In genomic region chr12:34396006-34396860, GRCh38 we compare ENCODE assay signal across 15 cellular contexts.
DNase-seq lines count a peak whose midpoint lies in the region; ATAC-seq lines count a peak whose summit lies in the region.
"Had no signal": no experiment of that assay in that cellular context is flagged by ENCODE, and none has a peak within 500 bp of the region (broad histone marks: within the 10 kb centered on the region; RNA-seq: fewer than 3 reads in every experiment).

No MANE protein-coding gene starts in this region.

- H3K18ac ChIP-seq in neuronal stem cell (ENCODE audit: low read length) = no peak overlapping the region

- no peaks in the 10 kb centered on the region for H3K27me3 Mint-ChIP-seq in activated naive CD8-positive, alpha-beta T cell treated with anti-CD3 and anti-CD28 coated beads, Interleukin-2, amount 10 ng/mL, durations not matched to agents 7 days and 5 days
- no peaks in the 10 kb centered on the region for H3K27me3 Mint-ChIP-seq in activated naive CD8-positive, alpha-beta T cell treated with anti-CD3 and anti-CD28 coated beads for 36 hours

- no CpG with 5 or more reads among the region's 27 CpGs for WGBS in neuronal stem cell (ENCODE audit: extremely low coverage in 2 of 2, insufficient read length in 2 of 2, insufficient replicate concordance in 1 of 2), 2 donors
- WGBS in aorta, 2 donors = 60% methylated on average over 27 of the region's 27 CpGs

- H3K23ac ChIP-seq in neuronal stem cell (ENCODE audit: low read depth, low read length, poor library complexity) = no peak overlapping the region

- ATAC-seq in activated naive CD8-positive, alpha-beta T cell treated with anti-CD3 and anti-CD28 coated beads, Interleukin-2, amount 10 ng/mL, durations not matched to agents 7 days and 5 days (ENCODE audit: low read depth) = no peak
- no peak for ATAC-seq in aorta (ENCODE audit: low FRiP score)
- ATAC-seq: activated naive CD4-positive, alpha-beta T cell treated with anti-CD3 and anti-CD28 coated beads, Interleukin-2, amount 50 U/mL, for 72 hours had no signal

- H3K14ac ChIP-seq in neuronal stem cell (ENCODE audit: low read length) = peak overlapping the region; percentile 38

- H2BK5ac ChIP-seq in neuronal stem cell (ENCODE audit: low read length) = no peak overlapping the region

- no peaks in the 10 kb centered on the region for H3K4me1 Mint-ChIP-seq in activated naive CD8-positive, alpha-beta T cell treated with anti-CD3 and anti-CD28 coated beads, Interleukin-2, amount 10 ng/mL, durations not matched to agents 7 days and 5 days
- H3K4me1 Mint-ChIP-seq in activated naive CD8-positive, alpha-beta T cell treated with anti-CD3 and anti-CD28 coated beads for 36 hours = no peaks in the 10 kb centered on the region

- H3K4me1 ChIP-seq in neuronal stem cell (ENCODE audit: control insufficient read depth in 2 of 2, insufficient read depth in 1 of 2, low read depth in 1 of 2, low read length in 2 of 2) (no peaks in the 10 kb centered on the region), aorta (ENCODE audit: control insufficient read depth in 1 of 2, insufficient read depth in 2 of 2, low read length in 2 of 2) (no peaks in the 10 kb centered on the region)
- H3K4me1 ChIP-seq: parathyroid adenoma, testis had no signal

- no peaks in the 10 kb centered on the region for H3K27me3 ChIP-seq in neuronal stem cell (ENCODE audit: control insufficient read depth in 3 of 3, insufficient read depth in 3 of 3, low read depth in 1 of 3, low read length in 3 of 3)
- no peaks in the 10 kb centered on the region for H3K27me3 ChIP-seq in aorta (ENCODE audit: control insufficient read depth in 1 of 2, insufficient read depth in 2 of 2, low read length in 1 of 2)
- H3K27me3 ChIP-seq: testis had no signal

- no peak overlapping the region for H4K8ac ChIP-seq in neuronal stem cell (ENCODE audit: low read depth, low read length)

- H2BK120ac ChIP-seq in neuronal stem cell (ENCODE audit: low read depth, low read length) = no peak overlapping the region

- H3K36me3 ChIP-seq in neuronal stem cell (replicated peaks in 1 of 2; ENCODE audit: control insufficient read depth in 2 of 2, insufficient read depth in 2 of 2, low read length in 2 of 2) (no peaks in the 10 kb centered on the region), aorta (ENCODE audit: control insufficient read depth in 1 of 2, insufficient read depth in 2 of 2, low read length in 1 of 2) (no peaks in the 10 kb centered on the region)

- peaks cover 5% of the 10 kb centered on the region for H3K9me3 Mint-ChIP-seq in activated naive CD8-positive, alpha-beta T cell treated with anti-CD3 and anti-CD28 coated beads, Interleukin-2, amount 10 ng/mL, durations not matched to agents 7 days and 5 days
- peaks cover 1% of the 10 kb centered on the region for H3K9me3 Mint-ChIP-seq in activated naive CD8-positive, alpha-beta T cell treated with anti-CD3 and anti-CD28 coated beads for 36 hours

- H3K27ac Mint-ChIP-seq in activated naive CD8-positive, alpha-beta T cell treated with anti-CD3 and anti-CD28 coated beads, Interleukin-2, amount 10 ng/mL, durations not matched to agents 7 days and 5 days = no peak overlapping the region
- no peak overlapping the region for H3K27ac Mint-ChIP-seq in activated naive CD8-positive, alpha-beta T cell treated with anti-CD3 and anti-CD28 coated beads for 36 hours
- H3K27ac Mint-ChIP-seq: activated naive CD4-positive, alpha-beta T cell treated with anti-CD3 and anti-CD28 coated beads, Interleukin-2, amount 50 U/mL, for 72 hours had no signal

- no peak overlapping the region for H3K4me3 Mint-ChIP-seq in activated naive CD8-positive, alpha-beta T cell treated with anti-CD3 and anti-CD28 coated beads, Interleukin-2, amount 10 ng/mL, durations not matched to agents 7 days and 5 days
- no peak overlapping the region for H3K4me3 Mint-ChIP-seq in activated naive CD8-positive, alpha-beta T cell treated with anti-CD3 and anti-CD28 coated beads for 36 hours

- H2BK15ac ChIP-seq in neuronal stem cell (ENCODE audit: low read length) = no peak overlapping the region

- no peak overlapping the region for H4K91ac ChIP-seq in neuronal stem cell (ENCODE audit: low read depth, low read length, poor library complexity)

- intact Hi-C loops in aorta (cut with DNase I) = no loop called here

- no peak overlapping the region for H2AFZ ChIP-seq in neuronal stem cell (ENCODE audit: low read length)
- H2AFZ ChIP-seq: parathyroid adenoma had no signal

- H3K9me3 ChIP-seq in neuronal stem cell (replicated peaks in 1 of 2; ENCODE audit: control insufficient read depth in 2 of 2, insufficient read depth in 1 of 2, low read depth in 1 of 2, low read length in 2 of 2) (peaks cover 0 to 92% of the 10 kb centered on the region in 2 donors), aorta (ENCODE audit: control insufficient read depth, low read length) (peaks cover 3% of the 10 kb centered on the region)
- H3K9me3 ChIP-seq: testis had no signal

- H2BK12ac ChIP-seq in neuronal stem cell (ENCODE audit: low read length) = no peak overlapping the region

- H3K9ac ChIP-seq in neuronal stem cell (ENCODE audit: low read depth, low read length, poor library complexity) = no peak overlapping the region
- H3K9ac ChIP-seq: parathyroid adenoma had no signal

- no peak overlapping the region for H3K4me2 ChIP-seq in neuronal stem cell (ENCODE audit: insufficient read depth, low read length, poor library complexity, severe bottlenecking)

- H3K4ac ChIP-seq in neuronal stem cell (ENCODE audit: low read length) = no peak overlapping the region

- peaks cover 2% of the 10 kb centered on the region for H3K79me1 ChIP-seq in neuronal stem cell (ENCODE audit: low read depth, low read length)

- no peaks in the 10 kb centered on the region for H3K36me3 Mint-ChIP-seq in activated naive CD8-positive, alpha-beta T cell treated with anti-CD3 and anti-CD28 coated beads, Interleukin-2, amount 10 ng/mL, durations not matched to agents 7 days and 5 days
- H3K36me3 Mint-ChIP-seq in activated naive CD8-positive, alpha-beta T cell treated with anti-CD3 and anti-CD28 coated beads for 36 hours = no peaks in the 10 kb centered on the region

- DNase-seq in activated naive CD8-positive, alpha-beta T cell treated with anti-CD3 and anti-CD28 coated beads, Interleukin-2, amount 10 ng/mL, durations not matched to agents 7 days and 5 days = peak; percentile 8
- no peak for DNase-seq in activated naive CD8-positive, alpha-beta T cell treated with anti-CD3 and anti-CD28 coated beads for 36 hours
- peak; percentile 1 for DNase-seq in effector CD4-positive, alpha-beta T cell
- DNase-seq in neuronal stem cell (ENCODE audit: low spot score) (no peak), aorta (peak; percentile 21 to 67), NCI-H69 (lab: John Stamatoyannopoulos, UW) (no peak), NCI-H2171 (lab: John Stamatoyannopoulos, UW) (no peak), caudate nucleus (lab: John Stamatoyannopoulos, UW) (no peak)
- DNase-seq: dermis blood vessel endothelial cell, NCI-H446 treated with DMSO at 0.1 percent for 48 hours, SHP77 had no signal

- H3K27ac ChIP-seq in neuronal stem cell (replicated peaks; ENCODE audit: low read length) = no peak overlapping the region
- H3K27ac ChIP-seq in aorta (ENCODE audit: low read depth in 1 of 2, low read length in 2 of 2) = no peak overlapping the region
- H3K27ac ChIP-seq in caudate nucleus (ENCODE audit: low read depth, low read length) = no peak overlapping the region
- H3K27ac ChIP-seq: parathyroid adenoma, testis, VCaP had no signal

- H2AK5ac ChIP-seq in neuronal stem cell (ENCODE audit: low read depth, low read length) = no peak overlapping the region

- no peak overlapping the region for H3K4me3 ChIP-seq in neuronal stem cell (ENCODE audit: low read length in 2 of 2)
- H3K4me3 ChIP-seq in aorta (ENCODE audit: low read length in 2 of 2) = no peak overlapping the region
- H3K4me3 ChIP-seq: testis had no signal

- POLR2A ChIA-PET in activated naive CD8-positive, alpha-beta T cell treated with anti-CD3 and anti-CD28 coated beads, Interleukin-2, amount 10 ng/mL, durations not matched to agents 7 days and 5 days (lab: Charles Lee) = no interaction called here

Comparison
In these comparisons a context has a peak if more than half of its experiments do, and no peak if none do; other contexts are left out.
1. DNase-seq: peak in activated naive CD8-positive, alpha-beta T cell treated with anti-CD3 and anti-CD28 coated beads, Interleukin-2, amount 10 ng/mL, durations not matched to agents 7 days and 5 days (single experiment), effector CD4-positive, alpha-beta T cell (single experiment) and aorta (2 of 2); none in activated naive CD8-positive, alpha-beta T cell treated with anti-CD3 and anti-CD28 coated beads for 36 hours (single experiment), neuronal stem cell (single experiment), NCI-H69 (single experiment), NCI-H2171 (single experiment) and caudate nucleus (0 of 61).